In the genomic region with DNA sequence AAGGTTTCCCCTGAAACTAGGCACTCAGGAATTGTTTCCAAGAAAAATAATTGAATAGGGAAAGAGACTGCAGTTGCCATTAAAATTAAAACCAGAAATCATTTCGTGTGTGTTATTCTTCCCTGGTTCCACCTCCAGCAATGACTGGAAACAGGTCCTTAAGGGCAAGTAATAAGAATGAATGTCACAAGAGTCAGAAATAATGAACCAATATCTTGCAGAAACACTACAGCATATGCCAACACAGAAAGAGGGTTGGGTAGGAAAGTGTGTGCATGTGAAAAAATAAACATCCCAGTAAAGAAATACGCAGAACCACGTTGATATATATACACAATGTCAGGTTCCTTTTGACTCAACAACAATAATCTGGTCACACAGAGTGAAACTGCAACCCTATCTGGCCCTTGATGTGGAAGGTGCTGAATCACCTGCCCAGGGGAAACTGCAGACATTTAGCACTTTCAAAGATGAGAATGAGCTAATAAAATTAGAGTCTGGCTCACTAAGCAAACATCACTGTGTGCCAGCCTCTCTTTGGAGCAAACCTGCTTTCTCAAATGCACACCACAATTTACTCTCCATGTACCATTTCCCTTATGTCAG, we compare ENCODE assay signal across 10 cellular contexts. TPM values are rescaled to one million over a fixed set of nuclear protein-coding genes. Genes with fewer than 3 reads are reported as not detected.
DNase-seq lines count a peak whose midpoint lies in the region; ATAC-seq and TF ChIP-seq lines count a peak whose summit lies in the region.
"Had no signal": no experiment of that assay in that cellular context is flagged by ENCODE, and none has a peak within 500 bp of the region (broad histone marks: within the 10 kb centered on the region; RNA-seq: fewer than 3 reads in every experiment).

No MANE protein-coding gene starts in this region.

- TF ChIP-seq CTCF in foreskin fibroblast (IDR thresholded peaks at IDR 0.05; ENCODE audit: low read depth, low read length) (no peak), stomach (IDR thresholded peaks at IDR 0.05) (no peak), dorsolateral prefrontal cortex (IDR thresholded peaks at IDR 0.05 in 54 of 56, conservative IDR thresholded peaks at IDR 0.05 in 2 of 56; ENCODE audit: low read depth in 1 of 56, partially characterized antibody in 56 of 56) (no peak)

- peaks cover 0 to 5% (median 2%) of the 10 kb centered on the region in 4 donors for H3K4me1 ChIP-seq in stomach

- H3K27ac ChIP-seq in stomach (no peak overlapping the region), dorsolateral prefrontal cortex (no peak overlapping the region)
- H3K27ac ChIP-seq: SJSA1 had no signal

- TF ChIP-seq POLR2A in stomach (IDR thresholded peaks at IDR 0.05) = no peak

- no peaks in the 10 kb centered on the region for H3K36me3 ChIP-seq in stomach
- H3K36me3 ChIP-seq: SJSA1 had no signal

- intact Hi-C loops in stomach (cut with DNase I; ENCODE audit: low total_unique reads) (loop anchor here (5.0 kb wide), 1 partner anchor 905 kb away; no protein-coding TSS in a partner anchor), dorsolateral prefrontal cortex (cut with DNase I) (loop anchor here (5.0 to 10.0 kb wide), 6 partner anchors 318 to 905 kb away; a partner anchor contains a TSS)

- ATAC-seq in HG02678 (IDR thresholded peaks at IDR 0.05; ENCODE audit: unreplicated experiment) = peak; percentile 83

- H3K27me3 ChIP-seq in stomach (no peaks in the 10 kb centered on the region), dorsolateral prefrontal cortex (no peaks in the 10 kb centered on the region)
- H3K27me3 ChIP-seq: SJSA1 had no signal

- no peak overlapping the region for H3K4me3 ChIP-seq in foreskin fibroblast (ENCODE audit: low read depth in 1 of 2, low read length in 2 of 2)
- H3K4me3 ChIP-seq in stomach = no peak overlapping the region
- H3K4me3 ChIP-seq in dorsolateral prefrontal cortex = no peak overlapping the region
- H3K4me3 ChIP-seq: SJSA1 had no signal

- DNase-seq in NCI-H2081 (lab: John Stamatoyannopoulos, UW) = peak; percentile 23 to 56
- no peak for DNase-seq in NCI-H2081 treated with DMSO at 0.1 percent for 48 hours (lab: John Stamatoyannopoulos, UW)
- peak; percentile 78 for DNase-seq in NCI-H2029 treated with DMSO at 0.1 percent for 48 hours (lab: John Stamatoyannopoulos, UW)
- DNase-seq in cerebellum (ENCODE audit: low spot score) = peak; percentile 27
- no peak for DNase-seq in foreskin fibroblast
- DNase-seq in stomach = no peak
- no peak for DNase-seq in dorsolateral prefrontal cortex

- no peaks in the 10 kb centered on the region for H3K9me3 ChIP-seq in stomach
- H3K9me3 ChIP-seq: SJSA1 had no signal

- 28 to 48% (median 40%) methylated on average over 3 of the region's 3 CpGs for WGBS in stomach, 5 donors

- TF ChIP-seq EP300 in stomach (IDR thresholded peaks at IDR 0.05) = no peak

RNA-seq across cellular contexts. Expression of a gene that starts 15.1 kb away (rescaled TPM):
- total RNA-seq in cerebellum (not detected), stomach (not detected), dorsolateral prefrontal cortex (not detected)
- not detected for polyA plus RNA-seq in stomach
- total RNA-seq: glomerular endothelial cell, SJSA1 had no signal

Comparison
In these comparisons a context has a peak if more than half of its experiments do, and no peak if none do; other contexts are left out.
1. DNase-seq: peak in NCI-H2081 (2 of 2), NCI-H2029 treated with DMSO at 0.1 percent for 48 hours (single experiment) and cerebellum (single experiment); none in NCI-H2081 treated with DMSO at 0.1 percent for 48 hours (single experiment), foreskin fibroblast (0 of 2), stomach (single experiment) and dorsolateral prefrontal cortex (0 of 10).